In the genomic region with DNA sequence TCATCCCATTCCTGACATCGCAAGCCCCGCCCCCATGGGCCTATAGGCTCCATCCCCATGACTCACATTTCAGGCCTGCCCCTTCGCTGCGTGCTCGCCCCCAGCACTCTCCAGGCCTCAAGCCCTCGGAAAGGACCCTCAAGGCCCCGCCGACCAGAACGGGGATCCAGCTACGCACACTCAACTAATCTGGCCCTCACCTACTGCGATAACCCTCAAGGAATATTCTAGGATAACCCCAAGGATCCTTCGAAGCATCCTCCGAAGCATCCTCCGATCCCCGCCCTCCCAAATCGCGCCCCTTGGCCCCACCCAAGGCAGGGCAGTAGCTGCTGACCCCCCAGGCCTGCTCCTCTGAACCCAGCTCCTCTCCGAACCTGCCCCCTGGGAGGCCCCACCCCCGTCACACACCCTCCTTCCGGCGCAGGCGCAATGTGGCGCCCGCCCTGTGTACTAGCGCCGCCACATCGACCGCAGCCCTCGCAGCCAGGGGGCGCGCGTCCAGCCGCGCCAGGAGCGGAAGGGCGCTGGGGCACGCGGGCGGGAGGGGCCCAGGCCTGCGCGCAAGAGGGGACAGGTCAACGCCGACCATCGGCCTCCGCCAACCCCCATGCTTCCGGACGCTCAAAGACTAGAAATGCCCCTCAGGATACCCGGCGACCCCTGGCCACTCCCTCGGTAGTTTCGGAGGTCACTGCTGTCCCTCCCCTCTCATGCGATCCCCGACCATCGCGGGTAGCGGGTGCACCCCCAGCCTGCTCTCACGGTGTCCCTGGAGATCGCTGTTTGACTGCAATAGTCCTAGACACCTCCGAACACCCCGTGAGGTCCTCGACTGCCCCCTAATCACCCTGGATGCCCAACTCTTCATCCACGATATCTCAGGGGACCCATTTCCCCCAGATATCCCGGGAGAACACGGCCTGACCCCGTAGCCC, we compare ENCODE assay signal across 1 cellular context.
TF ChIP-seq lines count a peak whose summit lies in the region.

No MANE protein-coding gene starts in this region.

TF ChIP-seq in HCT116, 20 proteins besides CTCF, POLR2A, EP300 and RAD21 (continued from another document):
- TF ChIP-seq, protein P1, sequence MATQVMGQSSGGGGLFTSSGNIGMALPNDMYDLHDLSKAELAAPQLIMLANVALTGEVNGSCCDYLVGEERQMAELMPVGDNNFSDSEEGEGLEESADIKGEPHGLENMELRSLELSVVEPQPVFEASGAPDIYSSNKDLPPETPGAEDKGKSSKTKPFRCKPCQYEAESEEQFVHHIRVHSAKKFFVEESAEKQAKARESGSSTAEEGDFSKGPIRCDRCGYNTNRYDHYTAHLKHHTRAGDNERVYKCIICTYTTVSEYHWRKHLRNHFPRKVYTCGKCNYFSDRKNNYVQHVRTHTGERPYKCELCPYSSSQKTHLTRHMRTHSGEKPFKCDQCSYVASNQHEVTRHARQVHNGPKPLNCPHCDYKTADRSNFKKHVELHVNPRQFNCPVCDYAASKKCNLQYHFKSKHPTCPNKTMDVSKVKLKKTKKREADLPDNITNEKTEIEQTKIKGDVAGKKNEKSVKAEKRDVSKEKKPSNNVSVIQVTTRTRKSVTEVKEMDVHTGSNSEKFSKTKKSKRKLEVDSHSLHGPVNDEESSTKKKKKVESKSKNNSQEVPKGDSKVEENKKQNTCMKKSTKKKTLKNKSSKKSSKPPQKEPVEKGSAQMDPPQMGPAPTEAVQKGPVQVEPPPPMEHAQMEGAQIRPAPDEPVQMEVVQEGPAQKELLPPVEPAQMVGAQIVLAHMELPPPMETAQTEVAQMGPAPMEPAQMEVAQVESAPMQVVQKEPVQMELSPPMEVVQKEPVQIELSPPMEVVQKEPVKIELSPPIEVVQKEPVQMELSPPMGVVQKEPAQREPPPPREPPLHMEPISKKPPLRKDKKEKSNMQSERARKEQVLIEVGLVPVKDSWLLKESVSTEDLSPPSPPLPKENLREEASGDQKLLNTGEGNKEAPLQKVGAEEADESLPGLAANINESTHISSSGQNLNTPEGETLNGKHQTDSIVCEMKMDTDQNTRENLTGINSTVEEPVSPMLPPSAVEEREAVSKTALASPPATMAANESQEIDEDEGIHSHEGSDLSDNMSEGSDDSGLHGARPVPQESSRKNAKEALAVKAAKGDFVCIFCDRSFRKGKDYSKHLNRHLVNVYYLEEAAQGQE (IDR thresholded peaks at IDR 0.05; ENCODE audit: low read depth): no peak
- TF ChIP-seq EZH2 (IDR thresholded peaks at IDR 0.05) (no peak), ELF1 (IDR thresholded peaks at IDR 0.05; ENCODE audit: borderline replicate concordance, low read depth) (no peak), TCF7L2 (IDR thresholded peaks at IDR 0.05; ENCODE audit: borderline replicate concordance, extremely low read depth, insufficient read depth, insufficient read length) (no peak), FOSL1 (IDR thresholded peaks at IDR 0.05; ENCODE audit: low read depth) (no peak), CBX3 (IDR thresholded peaks at IDR 0.05; ENCODE audit: low read depth) (no peak), ZNF274 (IDR thresholded peaks at IDR 0.05; ENCODE audit: low read depth, low read length) (no peak), CEBPB (IDR thresholded peaks at IDR 0.05; ENCODE audit: low read depth) (no peak), ZFX (IDR thresholded peaks at IDR 0.05) (no peak), EGR1 (IDR thresholded peaks at IDR 0.05; ENCODE audit: low read depth) (no peak)
- TF ChIP-seq, protein P2, sequence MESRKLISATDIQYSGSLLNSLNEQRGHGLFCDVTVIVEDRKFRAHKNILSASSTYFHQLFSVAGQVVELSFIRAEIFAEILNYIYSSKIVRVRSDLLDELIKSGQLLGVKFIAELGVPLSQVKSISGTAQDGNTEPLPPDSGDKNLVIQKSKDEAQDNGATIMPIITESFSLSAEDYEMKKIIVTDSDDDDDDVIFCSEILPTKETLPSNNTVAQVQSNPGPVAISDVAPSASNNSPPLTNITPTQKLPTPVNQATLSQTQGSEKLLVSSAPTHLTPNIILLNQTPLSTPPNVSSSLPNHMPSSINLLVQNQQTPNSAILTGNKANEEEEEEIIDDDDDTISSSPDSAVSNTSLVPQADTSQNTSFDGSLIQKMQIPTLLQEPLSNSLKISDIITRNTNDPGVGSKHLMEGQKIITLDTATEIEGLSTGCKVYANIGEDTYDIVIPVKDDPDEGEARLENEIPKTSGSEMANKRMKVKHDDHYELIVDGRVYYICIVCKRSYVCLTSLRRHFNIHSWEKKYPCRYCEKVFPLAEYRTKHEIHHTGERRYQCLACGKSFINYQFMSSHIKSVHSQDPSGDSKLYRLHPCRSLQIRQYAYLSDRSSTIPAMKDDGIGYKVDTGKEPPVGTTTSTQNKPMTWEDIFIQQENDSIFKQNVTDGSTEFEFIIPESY (IDR thresholded peaks at IDR 0.05; ENCODE audit: extremely low read depth, insufficient replicate concordance, low read length): no peak
TF ChIP-seq in HCT116: peak in this region for 0.
